In genomic region chrX:41381685-41382084, GRCh38 we compare ENCODE assay signal across 1 cellular context.
A peak's percentile ranks its signal among the peaks of the same experiment; 100 is the strongest.
TF ChIP-seq lines count a peak whose summit lies in the region.

No MANE protein-coding gene starts in this region.

TF ChIP-seq in HepG2, 621 proteins besides CTCF, POLR2A, EP300 and RAD21 (continued from another document and continues in another):
- TF ChIP-seq HMGXB3 (CRISPR knock-in tag; IDR thresholded peaks at IDR 0.05; ENCODE audit: borderline replicate concordance) (no peak), HDAC6 (IDR thresholded peaks at IDR 0.05; ENCODE audit: low read depth, low read length) (no peak), PBX3 (CRISPR knock-in tag; IDR thresholded peaks at IDR 0.05; ENCODE audit: borderline replicate concordance) (no peak), ATF3 (CRISPR knock-in tag; IDR thresholded peaks at IDR 0.05) (peak; percentile 91), ZNF331 (CRISPR knock-in tag; IDR thresholded peaks at IDR 0.05) (0 out of 2 replicates have a peak, but pooled peaks have one; percentile 40), FOXA3 (CRISPR knock-in tag; IDR thresholded peaks at IDR 0.05) (peak; percentile 44; the same call in 1 of the 2 replicates), DMAP1 (CRISPR knock-in tag; IDR thresholded peaks at IDR 0.05) (no peak), ZNF672 (CRISPR knock-in tag; IDR thresholded peaks at IDR 0.05) (no peak), PAXIP1 (CRISPR knock-in tag; conservative IDR thresholded peaks at IDR 0.05) (peak; percentile 84), E2F5 (CRISPR knock-in tag; conservative IDR thresholded peaks at IDR 0.05) (no peak), ETV5 (CRISPR knock-in tag; IDR thresholded peaks at IDR 0.05; ENCODE audit: borderline replicate concordance) (peak; percentile 47; the same call in 1 of the 2 replicates), ARNT (IDR thresholded peaks at IDR 0.05) (no peak), ZBTB7B (CRISPR knock-in tag; IDR thresholded peaks at IDR 0.05) (no peak), GMEB2 (CRISPR knock-in tag; IDR thresholded peaks at IDR 0.05; ENCODE audit: low read depth) (no peak), PPARG (CRISPR knock-in tag; conservative IDR thresholded peaks at IDR 0.05) (peak; percentile 67; the same call in 1 of the 2 replicates), SRSF4 (IDR thresholded peaks at IDR 0.05; ENCODE audit: low read depth, low read length, poor library complexity, severe bottlenecking) (no peak), ZMYM4 (CRISPR knock-in tag; IDR thresholded peaks at IDR 0.05) (peak; percentile 42; the same call in 1 of the 2 replicates), MED1 (CRISPR knock-in tag; IDR thresholded peaks at IDR 0.05) (peak; percentile 82), CREM (IDR thresholded peaks at IDR 0.05) (peak; percentile 51; the same call in 1 of the 2 replicates), CREM (CRISPR knock-in tag; IDR thresholded peaks at IDR 0.05) (no peak), GPBP1L1 (CRISPR knock-in tag; IDR thresholded peaks at IDR 0.05) (no peak), TBL1XR1 (IDR thresholded peaks at IDR 0.05; ENCODE audit: borderline replicate concordance, low read length, partially characterized antibody) (no peak), SALL1 (CRISPR knock-in tag; IDR thresholded peaks at IDR 0.05) (peak; percentile 91), HOXD1 (CRISPR knock-in tag; IDR thresholded peaks at IDR 0.05) (no peak), ZNF782 (CRISPR knock-in tag; IDR thresholded peaks at IDR 0.05; ENCODE audit: borderline replicate concordance) (no peak), CBX1 (IDR thresholded peaks at IDR 0.05; ENCODE audit: low read depth) (no peak), SRY (CRISPR knock-in tag; IDR thresholded peaks at IDR 0.05) (no peak), FOXJ3 (CRISPR knock-in tag; IDR thresholded peaks at IDR 0.05; ENCODE audit: borderline replicate concordance) (peak; percentile 28; the same call in 1 of the 2 replicates), ZNF747 (CRISPR knock-in tag; IDR thresholded peaks at IDR 0.05; ENCODE audit: borderline replicate concordance) (no peak), ZNF639 (CRISPR knock-in tag; conservative IDR thresholded peaks at IDR 0.05) (no peak), ZNF879 (CRISPR knock-in tag; IDR thresholded peaks at IDR 0.05) (no peak), CCAR2 (optimal IDR thresholded peaks at IDR 0.05; ENCODE audit: low read depth, low read length) (no peak), ZNF101 (CRISPR knock-in tag; IDR thresholded peaks at IDR 0.05; ENCODE audit: borderline replicate concordance, low read depth) (no peak), MTA1 (CRISPR knock-in tag; IDR thresholded peaks at IDR 0.05; ENCODE audit: borderline replicate concordance) (no peak), ESRRA (CRISPR knock-in tag; IDR thresholded peaks at IDR 0.05; ENCODE audit: low read depth) (peak; percentile 66; the same call in 1 of the 2 replicates), FOXO1 (CRISPR knock-in tag; IDR thresholded peaks at IDR 0.05) (peak; percentile 65; the same call in 1 of the 2 replicates), PBX2 (CRISPR knock-in tag; IDR thresholded peaks at IDR 0.05) (no peak), KDM2A (CRISPR knock-in tag; IDR thresholded peaks at IDR 0.05; ENCODE audit: borderline replicate concordance, low read depth) (peak; percentile 34; the same call in 1 of the 2 replicates), THAP9 (CRISPR knock-in tag; IDR thresholded peaks at IDR 0.05; ENCODE audit: borderline replicate concordance) (no peak), ZBTB14 (CRISPR knock-in tag; IDR thresholded peaks at IDR 0.05) (no peak), MXD1 (CRISPR knock-in tag; IDR thresholded peaks at IDR 0.05) (no peak)
